In the genomic region with DNA sequence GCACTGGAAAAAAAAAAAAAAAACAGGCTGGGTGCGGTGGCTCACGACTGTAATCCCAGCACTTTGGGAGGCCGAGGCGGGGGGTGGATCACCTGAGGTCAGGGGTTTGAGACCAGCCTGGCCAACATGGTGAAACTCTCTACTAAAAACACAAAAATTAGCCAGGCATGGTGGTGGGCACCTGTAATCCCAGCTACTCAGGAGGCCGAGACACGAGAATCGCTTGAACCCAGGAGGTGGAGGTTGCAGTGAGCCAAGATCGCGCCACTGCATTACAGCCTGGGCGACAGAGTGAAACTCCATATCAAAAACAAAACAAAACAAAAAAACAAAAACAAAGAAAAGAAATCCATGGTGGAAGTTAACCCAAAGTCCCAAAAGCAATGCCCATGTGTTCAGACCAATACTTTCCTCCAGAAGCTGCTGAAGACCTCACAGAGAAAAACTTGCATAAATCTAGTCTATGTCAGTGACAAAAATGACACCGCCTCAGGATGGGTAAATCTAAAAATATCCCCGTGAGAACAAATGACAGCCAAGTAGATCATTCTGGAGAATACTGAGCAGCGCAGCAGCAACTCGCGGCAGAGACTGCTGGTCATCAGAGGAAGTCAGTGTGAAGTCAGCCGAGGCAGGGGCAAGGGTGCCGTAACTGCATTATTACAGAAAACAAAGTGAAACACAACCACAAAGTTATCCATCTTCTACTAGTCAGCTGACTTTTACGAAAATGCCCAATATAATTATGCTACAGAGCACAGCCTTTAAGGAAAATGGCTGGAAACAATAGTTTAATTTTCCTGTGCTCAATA, we compare ENCODE assay signal across 8 cellular contexts. TPM values are rescaled to one million over a fixed set of nuclear protein-coding genes. Genes with fewer than 3 reads are reported as not detected.
DNase-seq lines count a peak whose midpoint lies in the region; ATAC-seq and TF ChIP-seq lines count a peak whose summit lies in the region.

No MANE protein-coding gene starts in this region.

- POLR2A ChIA-PET in activated CD4-positive, alpha-beta memory T cell treated with anti-CD3 and anti-CD28 coated beads for 36 hours (lab: Charles Lee): interaction anchor here (0.6 to 8.8 kb wide), 9 partner anchors 9 to 285 kb away, joined by 3 to 139 read pairs (median 4); no protein-coding TSS in a partner anchor

- CTCF ChIA-PET in activated CD4-positive, alpha-beta memory T cell treated with anti-CD3 and anti-CD28 coated beads for 36 hours (lab: Charles Lee): interaction anchor here (0.5 to 5.1 kb wide), 11 partner anchors 8 to 624 kb away, joined by 3 to 27 read pairs (median 7); no protein-coding TSS in a partner anchor

- no peaks in the 10 kb centered on the region for H3K27me3 Mint-ChIP-seq in activated CD4-positive, alpha-beta memory T cell treated with anti-CD3 and anti-CD28 coated beads for 36 hours

- H3K4me3 Mint-ChIP-seq in activated CD4-positive, alpha-beta memory T cell treated with anti-CD3 and anti-CD28 coated beads for 36 hours: peak overlapping the region; percentile 79

- H3K9me3 Mint-ChIP-seq in activated CD4-positive, alpha-beta memory T cell treated with anti-CD3 and anti-CD28 coated beads for 36 hours: no peaks in the 10 kb centered on the region

- peak; percentile 87 for DNase-seq in activated CD4-positive, alpha-beta memory T cell treated with anti-CD3 and anti-CD28 coated beads for 36 hours
- peak; percentile 52 to 55 for DNase-seq in erythroblast (lab: John Stamatoyannopoulos, UW)
- DNase-seq in putamen (ENCODE audit: low spot score): peak; percentile 49
- no peak for DNase-seq in superior temporal gyrus (ENCODE audit: extremely low spot score)
- no peak for DNase-seq in NCI-H226
- DNase-seq in HCEC 1CT: no peak

- peaks cover 92% of the 10 kb centered on the region for H3K4me1 Mint-ChIP-seq in activated CD4-positive, alpha-beta memory T cell treated with anti-CD3 and anti-CD28 coated beads for 36 hours (ENCODE audit: low read depth)

- H3K36me3 Mint-ChIP-seq in activated CD4-positive, alpha-beta memory T cell treated with anti-CD3 and anti-CD28 coated beads for 36 hours: peaks cover 65% of the 10 kb centered on the region

- peak overlapping the region; percentile 100 for H3K27ac Mint-ChIP-seq in activated CD4-positive, alpha-beta memory T cell treated with anti-CD3 and anti-CD28 coated beads for 36 hours

- ATAC-seq in GM19351 (IDR thresholded peaks at IDR 0.05; ENCODE audit: unreplicated experiment): peak; percentile 90
- ATAC-seq in HG03378 (IDR thresholded peaks at IDR 0.05; ENCODE audit: unreplicated experiment): peak; percentile 89

- intact Hi-C loops in activated CD4-positive, alpha-beta memory T cell treated with anti-CD3 and anti-CD28 coated beads for 36 hours (cut with micrococcal nuclease): loop anchor here (1.0 to 5.0 kb wide), 4 partner anchors 9 to 623 kb away; a partner anchor contains a TSS

- no peak for TF ChIP-seq POLR2A in erythroblast (IDR thresholded peaks at IDR 0.05; ENCODE audit: low read length)

RNA-seq across cellular contexts. Expression of a gene that starts 41.0 kb away (rescaled TPM):
- 100 to 1,000 TPM; 102 to 107 TPM for total RNA-seq in activated CD4-positive, alpha-beta memory T cell treated with anti-CD3 and anti-CD28 coated beads for 36 hours

Comparison
In these comparisons a context has a peak if more than half of its experiments do, and no peak if none do; other contexts are left out.
1. DNase-seq: peak in activated CD4-positive, alpha-beta memory T cell treated with anti-CD3 and anti-CD28 coated beads for 36 hours (single experiment), erythroblast (2 of 2) and putamen (single experiment); none in superior temporal gyrus (single experiment), NCI-H226 (single experiment) and HCEC 1CT (single experiment).